ENCODE assay signal across 22 cellular contexts in the genomic region with DNA sequence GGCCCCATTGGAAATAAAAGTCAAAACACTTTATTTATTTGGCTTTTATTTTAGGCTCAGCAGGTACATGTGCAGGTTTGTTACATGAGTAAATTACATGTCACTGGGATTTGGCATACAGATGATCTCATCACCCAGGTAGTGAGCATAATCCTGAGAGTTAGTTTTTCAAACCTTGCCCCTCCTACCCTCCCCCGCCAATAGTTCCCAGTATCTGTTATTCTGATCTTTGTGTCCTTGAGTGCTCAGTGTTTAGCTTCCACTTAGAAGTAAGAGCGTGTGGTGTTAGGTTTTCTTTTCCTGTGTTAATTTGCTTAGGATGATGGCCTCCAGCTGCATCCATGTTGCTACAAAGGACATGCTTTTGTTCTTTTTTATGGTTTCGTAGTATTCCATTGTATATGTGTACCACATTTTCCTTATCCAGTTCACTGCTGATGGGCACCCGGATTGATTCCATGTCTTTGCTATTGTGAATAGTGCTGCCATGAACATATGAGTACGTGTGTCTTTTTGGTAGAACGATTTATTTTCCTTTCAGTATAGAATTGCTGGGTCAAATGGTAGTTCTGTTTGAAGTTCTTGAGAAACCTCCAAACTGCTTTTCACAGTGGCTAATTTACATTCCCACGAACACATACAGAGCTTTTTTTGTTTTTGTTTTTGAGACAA.
"Had no signal": no experiment of that assay in that cellular context is flagged by ENCODE, and none has a peak within 500 bp of the region (broad histone marks: within the 10 kb centered on the region; RNA-seq: fewer than 3 reads in every experiment).

No MANE protein-coding gene starts in this region.

- H3K9ac ChIP-seq: neural progenitor cell had no signal

- H3K27ac ChIP-seq: hepatocyte, neural progenitor cell, VCaP had no signal

- ATAC-seq: activated CD4-positive, CD25-positive, alpha-beta regulatory T cell treated with anti-CD3 and anti-CD28 coated beads, Interleukin-2, amount 50 U/mL, for 24 hours; activated naive CD8-positive, alpha-beta T cell treated with anti-CD3 and anti-CD28 coated beads, Interleukin-2, amount 50 U/mL, for 24 hours; esophagus mucosa; left lobe of liver; naive thymus-derived CD8-positive, alpha-beta T cell; stimulated activated naive B cell treated with anti-CD40 and anti-IgM and Interleukin-4, amounts not matched to agents 10 μg/mL and 1 μg/mL and 100 μg/mL, for 72 hours had no signal

- H3K4me2 ChIP-seq: hepatocyte, neural progenitor cell had no signal

- H3K79me2 ChIP-seq: hepatocyte had no signal

- H3K4me1 ChIP-seq: neural progenitor cell had no signal

- H3K36me3 ChIP-seq: neural progenitor cell had no signal

- H3K27me3 ChIP-seq: body of pancreas, hepatocyte, neural progenitor cell had no signal

- DNase-seq: activated CD4-positive, alpha-beta memory T cell treated with anti-CD3 and anti-CD28 coated beads, Interleukin-2, amount 10 ng/mL, durations not matched to agents 7 days and 5 days; activated CD4-positive, alpha-beta T cell treated with anti-CD3 and anti-CD28 coated beads, Interleukin-2, amount 10 ng/mL, durations not matched to agents 24 days and 14 days; activated effector memory CD4-positive, alpha-beta T cell treated with anti-CD3 and anti-CD28 coated beads, Interleukin-2, amount 50 U/mL, for 16 hours; activated naive CD4-positive, alpha-beta T cell treated with anti-CD3 and anti-CD28 coated beads, Interleukin-2, amount 50 U/mL, for 16 hours; activated naive CD8-positive, alpha-beta T cell treated with anti-CD3 and anti-CD28 coated beads, Interleukin-2, amount 50 U/mL, for 24 hours; anterior cingulate cortex; effector memory CD4-positive, alpha-beta T cell; foreskin melanocyte; glutamatergic neuron; naive thymus-derived CD8-positive, alpha-beta T cell; retina; stimulated activated CD4-positive, alpha-beta T cell treated with anti-CD3 and anti-CD28 coated beads, Interleukin-2, amount 100 ng/mL, for 48 hours; stimulated activated CD8-positive, alpha-beta memory T cell treated with anti-CD3 and anti-CD28 coated beads, Interleukin-4, amount 100 ng/mL, for 48 hours; stimulated activated naive B cell treated with anti-CD40 and anti-IgM and Interleukin-4, amounts not matched to agents 10 μg/mL and 1 μg/mL and 100 μg/mL, for 72 hours had no signal

- H3K4me3 ChIP-seq: body of pancreas, hepatocyte, lung, neural progenitor cell had no signal

- H3K9me3 ChIP-seq: body of pancreas had no signal
